In genomic region chr3:28841436-28841835, GRCh38 we compare ENCODE assay signal across 13 cellular contexts.
DNase-seq lines count a peak whose midpoint lies in the region; ATAC-seq and TF ChIP-seq lines count a peak whose summit lies in the region.
"Had no signal": no experiment of that assay in that cellular context is flagged by ENCODE, and none has a peak within 500 bp of the region (broad histone marks: within the 10 kb centered on the region; RNA-seq: fewer than 3 reads in every experiment).

No MANE protein-coding gene starts in this region.

- no peaks in the 10 kb centered on the region for H3K36me3 Mint-ChIP-seq in activated CD4-positive, alpha-beta memory T cell treated with anti-CD3 and anti-CD28 coated beads for 36 hours
- H3K36me3 Mint-ChIP-seq in T-helper 17 cell (ENCODE audit: low read depth): no peaks in the 10 kb centered on the region
- H3K36me3 Mint-ChIP-seq: naive thymus-derived CD8-positive, alpha-beta T cell had no signal

- CTCF ChIA-PET in activated CD4-positive, alpha-beta memory T cell treated with anti-CD3 and anti-CD28 coated beads for 36 hours (lab: Charles Lee): interaction anchor here (0.6 to 1.6 kb wide), 2 partner anchors 15 to 174 kb away, joined by 3 read pairs; no protein-coding TSS in a partner anchor
- CTCF ChIA-PET in HEK293T (lab: Yijun Ruan, JAX): no interaction called here

- H3K27ac Mint-ChIP-seq in activated CD4-positive, alpha-beta memory T cell treated with anti-CD3 and anti-CD28 coated beads for 36 hours: peak overlapping the region; percentile 56
- H3K27ac Mint-ChIP-seq in T-helper 17 cell: no peak overlapping the region
- H3K27ac Mint-ChIP-seq: naive thymus-derived CD8-positive, alpha-beta T cell had no signal

- no peaks in the 10 kb centered on the region for H3K9me3 ChIP-seq in T-helper 17 cell (ENCODE audit: control insufficient read depth, low read length, poor library complexity, severe bottlenecking)
- H3K9me3 ChIP-seq: BLaER1, right lobe of liver had no signal

- intact Hi-C loops in activated CD4-positive, alpha-beta memory T cell treated with anti-CD3 and anti-CD28 coated beads for 36 hours (cut with micrococcal nuclease): loop anchor here (1.0 to 5.0 kb wide), 5 partner anchors 83 to 1506 kb away; no protein-coding TSS in a partner anchor

- POLR2A ChIA-PET in activated CD4-positive, alpha-beta memory T cell treated with anti-CD3 and anti-CD28 coated beads for 36 hours (lab: Charles Lee): interaction anchor here (1.2 kb wide), 1 partner anchor 174 kb away, joined by 3 read pairs; no protein-coding TSS in a partner anchor
- POLR2A ChIA-PET in HEK293T (lab: Yijun Ruan, JAX): no interaction called here

- no peaks in the 10 kb centered on the region for H3K9me3 Mint-ChIP-seq in activated CD4-positive, alpha-beta memory T cell treated with anti-CD3 and anti-CD28 coated beads for 36 hours

- peaks cover 6% of the 10 kb centered on the region for H3K4me1 Mint-ChIP-seq in activated CD4-positive, alpha-beta memory T cell treated with anti-CD3 and anti-CD28 coated beads for 36 hours (ENCODE audit: low read depth)
- no peaks in the 10 kb centered on the region for H3K4me1 Mint-ChIP-seq in T-helper 17 cell
- H3K4me1 Mint-ChIP-seq: naive thymus-derived CD8-positive, alpha-beta T cell had no signal

- peaks cover 2% of the 10 kb centered on the region for H3K27me3 Mint-ChIP-seq in activated CD4-positive, alpha-beta memory T cell treated with anti-CD3 and anti-CD28 coated beads for 36 hours
- no peaks in the 10 kb centered on the region for H3K27me3 Mint-ChIP-seq in T-helper 17 cell

- no peak for DNase-seq in activated CD4-positive, alpha-beta memory T cell treated with anti-CD3 and anti-CD28 coated beads for 36 hours
- DNase-seq in HK-2 (ENCODE audit: unreplicated experiment): no peak
- DNase-seq in HEK293T (ENCODE audit: extremely low spot score): no peak
- DNase-seq in T-helper 17 cell: no peak
- DNase-seq in NCI-H526 (lab: John Stamatoyannopoulos, UW): no peak
- DNase-seq: amniotic stem cell; naive thymus-derived CD8-positive, alpha-beta T cell; NCI-H1436; right lobe of liver had no signal

- peak; percentile 21 for ATAC-seq in GM18511 (IDR thresholded peaks at IDR 0.05; ENCODE audit: unreplicated experiment)
- peak; percentile 43 for ATAC-seq in GM19452 (IDR thresholded peaks at IDR 0.05; ENCODE audit: unreplicated experiment)
- peak; percentile 29 for ATAC-seq in HG02973 (IDR thresholded peaks at IDR 0.05; ENCODE audit: unreplicated experiment)
- ATAC-seq in T-helper 17 cell: no peak
- ATAC-seq: naive thymus-derived CD8-positive, alpha-beta T cell; right lobe of liver had no signal

- H3K4me3 Mint-ChIP-seq in activated CD4-positive, alpha-beta memory T cell treated with anti-CD3 and anti-CD28 coated beads for 36 hours: no peak overlapping the region
- no peak overlapping the region for H3K4me3 Mint-ChIP-seq in T-helper 17 cell
- H3K4me3 Mint-ChIP-seq: naive thymus-derived CD8-positive, alpha-beta T cell had no signal

TF ChIP-seq in HEK293T, 16 proteins besides CTCF, POLR2A, EP300 and RAD21:
- TF ChIP-seq ZNF384 (IDR thresholded peaks at IDR 0.05): no peak
- no peak for TF ChIP-seq HDGF (IDR thresholded peaks at IDR 0.05; ENCODE audit: borderline replicate concordance)
- no peak for TF ChIP-seq SP1 (IDR thresholded peaks at IDR 0.05)
- no peak for TF ChIP-seq TARDBP (IDR thresholded peaks at IDR 0.05)
